13 cellular contexts compared by ENCODE assay signal in the genomic region with DNA sequence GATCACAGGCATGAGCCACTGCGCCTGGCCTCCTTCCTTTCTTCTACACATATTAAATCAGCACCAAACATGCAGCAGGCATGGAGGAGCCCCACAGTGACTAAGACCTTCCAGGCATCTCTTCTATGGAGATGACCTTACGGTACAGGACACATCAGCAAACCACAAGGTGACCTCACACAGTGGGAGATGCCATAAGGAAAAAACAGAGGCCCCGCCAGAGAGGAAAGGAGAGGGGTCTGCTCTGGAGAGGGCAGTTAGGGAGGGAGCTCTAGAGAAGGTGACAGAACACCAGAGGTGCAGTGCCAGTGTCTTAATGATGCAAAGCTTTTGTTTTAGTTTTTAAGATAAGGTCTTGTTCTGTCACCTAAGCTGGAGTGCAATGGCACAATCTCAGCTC.
DNase-seq lines count a peak whose midpoint lies in the region; ATAC-seq and TF ChIP-seq lines count a peak whose summit lies in the region.
"Had no signal": no experiment of that assay in that cellular context is flagged by ENCODE, and none has a peak within 500 bp of the region (broad histone marks: within the 10 kb centered on the region; RNA-seq: fewer than 3 reads in every experiment).

No MANE protein-coding gene starts in this region.

- no peaks in the 10 kb centered on the region for H3K4me1 Mint-ChIP-seq in osteocyte (ENCODE audit: unreplicated experiment)
- H3K4me1 Mint-ChIP-seq: CD14-positive monocyte had no signal

- no peak for ATAC-seq in GM21381 (IDR thresholded peaks at IDR 0.05; ENCODE audit: unreplicated experiment)
- ATAC-seq: CD8-positive, alpha-beta T cell; GM12878 had no signal

- no peaks in the 10 kb centered on the region for H3K36me3 Mint-ChIP-seq in osteocyte (ENCODE audit: unreplicated experiment)
- H3K36me3 Mint-ChIP-seq: CD14-positive monocyte; CD8-positive, alpha-beta T cell had no signal

- H3K4me3 Mint-ChIP-seq in osteocyte (ENCODE audit: unreplicated experiment): no peak overlapping the region
- H3K4me3 Mint-ChIP-seq: CD14-positive monocyte; CD8-positive, alpha-beta T cell had no signal

- peaks cover 7% of the 10 kb centered on the region for H3K27me3 Mint-ChIP-seq in osteocyte (ENCODE audit: unreplicated experiment)

- peak; percentile 21 for DNase-seq in activated CD8-positive, alpha-beta memory T cell treated with anti-CD3 and anti-CD28 coated beads for 24 hours
- no peak for DNase-seq in activated CD8-positive, alpha-beta memory T cell treated with anti-CD3 and anti-CD28 coated beads, Interleukin-2, amount 50 U/mL, for 48 hours
- DNase-seq in HT1080 (ENCODE audit: low read depth): peak; percentile 12
- DNase-seq in ecto neural progenitor cell (ENCODE audit: low spot score): peak; percentile 10
- peak; percentile 51 for DNase-seq in osteocyte (ENCODE audit: extremely low spot score, unreplicated experiment)
- no peak for DNase-seq in NCI-H2171 treated with DMSO at 0.1 percent for 48 hours (lab: John Stamatoyannopoulos, UW)
- DNase-seq in cerebellum (ENCODE audit: low spot score): no peak
- DNase-seq: Caco-2, GOT3 had no signal

- TF ChIP-seq CTCF in osteocyte (IDR thresholded peaks at IDR 0.05): no peak

- H3K27ac Mint-ChIP-seq in osteocyte (ENCODE audit: unreplicated experiment): no peak overlapping the region
- H3K27ac Mint-ChIP-seq: CD14-positive monocyte; CD8-positive, alpha-beta T cell had no signal

- no peaks in the 10 kb centered on the region for H3K9me3 Mint-ChIP-seq in osteocyte (ENCODE audit: unreplicated experiment)
- H3K9me3 Mint-ChIP-seq: CD8-positive, alpha-beta T cell had no signal

Comparison
In these comparisons a context has a peak if more than half of its experiments do, and no peak if none do; other contexts are left out.
1. DNase-seq: peak in activated CD8-positive, alpha-beta memory T cell treated with anti-CD3 and anti-CD28 coated beads for 24 hours (single experiment), HT1080 (single experiment), ecto neural progenitor cell (single experiment) and osteocyte (single experiment); none in activated CD8-positive, alpha-beta memory T cell treated with anti-CD3 and anti-CD28 coated beads, Interleukin-2, amount 50 U/mL, for 48 hours (single experiment), NCI-H2171 treated with DMSO at 0.1 percent for 48 hours (single experiment) and cerebellum (single experiment).